1 cellular context compared by ENCODE assay signal in the genomic region with DNA sequence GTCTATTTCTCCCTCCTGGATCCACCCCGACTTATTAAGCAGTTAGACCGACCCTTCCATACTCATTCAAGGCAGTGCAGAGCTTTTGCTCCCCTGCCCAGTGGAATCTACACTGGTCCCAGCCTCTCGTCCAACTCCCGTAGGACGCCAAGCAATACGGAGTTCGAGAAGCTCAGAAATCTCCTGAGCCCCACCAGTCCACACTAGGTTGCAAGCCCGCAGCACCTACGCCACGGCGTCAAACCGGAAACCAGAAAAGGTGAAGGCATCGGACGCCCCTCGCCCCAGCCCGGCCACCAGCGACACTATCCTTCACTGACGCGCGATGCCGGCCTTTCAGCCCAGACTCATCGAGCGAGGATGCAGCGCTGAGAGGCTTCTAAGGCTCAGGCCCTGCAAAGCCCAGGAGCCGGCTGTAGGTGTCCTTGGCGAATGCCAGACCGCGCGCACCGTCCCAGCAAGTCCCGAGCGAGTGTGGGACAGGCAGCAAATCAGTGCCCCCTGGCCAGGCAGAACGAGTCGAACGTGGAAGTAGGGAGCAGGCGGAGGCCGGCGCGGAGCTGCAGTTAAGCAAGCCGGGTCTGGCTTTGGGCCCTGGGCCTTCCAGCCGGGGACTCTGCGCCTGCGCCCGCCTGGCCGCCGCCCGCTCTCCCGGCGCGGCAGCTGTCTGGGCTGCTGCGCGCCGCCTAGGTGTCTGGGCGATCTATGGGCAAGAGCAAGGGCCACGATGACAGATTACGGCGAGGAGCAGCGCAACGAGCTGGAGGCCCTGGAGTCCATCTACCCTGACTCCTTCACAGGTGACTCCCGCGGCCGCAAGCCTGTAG.
TF ChIP-seq lines count a peak whose summit lies in the region.

A gene with protein sequence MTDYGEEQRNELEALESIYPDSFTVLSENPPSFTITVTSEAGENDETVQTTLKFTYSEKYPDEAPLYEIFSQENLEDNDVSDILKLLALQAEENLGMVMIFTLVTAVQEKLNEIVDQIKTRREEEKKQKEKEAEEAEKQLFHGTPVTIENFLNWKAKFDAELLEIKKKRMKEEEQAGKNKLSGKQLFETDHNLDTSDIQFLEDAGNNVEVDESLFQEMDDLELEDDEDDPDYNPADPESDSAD (plus strand): TSS at position 649 of the 827 bp plus-strand sequence. CDS start 79 bp downstream, at position 728.

TF ChIP-seq in GM12878, 131 proteins besides CTCF, POLR2A, EP300 and RAD21 (continued from another document and continues in another):
- TF ChIP-seq, protein P1, sequence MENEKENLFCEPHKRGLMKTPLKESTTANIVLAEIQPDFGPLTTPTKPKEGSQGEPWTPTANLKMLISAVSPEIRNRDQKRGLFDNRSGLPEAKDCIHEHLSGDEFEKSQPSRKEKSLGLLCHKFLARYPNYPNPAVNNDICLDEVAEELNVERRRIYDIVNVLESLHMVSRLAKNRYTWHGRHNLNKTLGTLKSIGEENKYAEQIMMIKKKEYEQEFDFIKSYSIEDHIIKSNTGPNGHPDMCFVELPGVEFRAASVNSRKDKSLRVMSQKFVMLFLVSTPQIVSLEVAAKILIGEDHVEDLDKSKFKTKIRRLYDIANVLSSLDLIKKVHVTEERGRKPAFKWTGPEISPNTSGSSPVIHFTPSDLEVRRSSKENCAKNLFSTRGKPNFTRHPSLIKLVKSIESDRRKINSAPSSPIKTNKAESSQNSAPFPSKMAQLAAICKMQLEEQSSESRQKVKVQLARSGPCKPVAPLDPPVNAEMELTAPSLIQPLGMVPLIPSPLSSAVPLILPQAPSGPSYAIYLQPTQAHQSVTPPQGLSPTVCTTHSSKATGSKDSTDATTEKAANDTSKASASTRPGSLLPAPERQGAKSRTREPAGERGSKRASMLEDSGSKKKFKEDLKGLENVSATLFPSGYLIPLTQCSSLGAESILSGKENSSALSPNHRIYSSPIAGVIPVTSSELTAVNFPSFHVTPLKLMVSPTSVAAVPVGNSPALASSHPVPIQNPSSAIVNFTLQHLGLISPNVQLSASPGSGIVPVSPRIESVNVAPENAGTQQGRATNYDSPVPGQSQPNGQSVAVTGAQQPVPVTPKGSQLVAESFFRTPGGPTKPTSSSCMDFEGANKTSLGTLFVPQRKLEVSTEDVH (IDR thresholded peaks at IDR 0.05; ENCODE audit: low read depth, partially characterized antibody) = peak; percentile 38
- no peak for TF ChIP-seq YBX1 (IDR thresholded peaks at IDR 0.05)
- TF ChIP-seq, protein P2, sequence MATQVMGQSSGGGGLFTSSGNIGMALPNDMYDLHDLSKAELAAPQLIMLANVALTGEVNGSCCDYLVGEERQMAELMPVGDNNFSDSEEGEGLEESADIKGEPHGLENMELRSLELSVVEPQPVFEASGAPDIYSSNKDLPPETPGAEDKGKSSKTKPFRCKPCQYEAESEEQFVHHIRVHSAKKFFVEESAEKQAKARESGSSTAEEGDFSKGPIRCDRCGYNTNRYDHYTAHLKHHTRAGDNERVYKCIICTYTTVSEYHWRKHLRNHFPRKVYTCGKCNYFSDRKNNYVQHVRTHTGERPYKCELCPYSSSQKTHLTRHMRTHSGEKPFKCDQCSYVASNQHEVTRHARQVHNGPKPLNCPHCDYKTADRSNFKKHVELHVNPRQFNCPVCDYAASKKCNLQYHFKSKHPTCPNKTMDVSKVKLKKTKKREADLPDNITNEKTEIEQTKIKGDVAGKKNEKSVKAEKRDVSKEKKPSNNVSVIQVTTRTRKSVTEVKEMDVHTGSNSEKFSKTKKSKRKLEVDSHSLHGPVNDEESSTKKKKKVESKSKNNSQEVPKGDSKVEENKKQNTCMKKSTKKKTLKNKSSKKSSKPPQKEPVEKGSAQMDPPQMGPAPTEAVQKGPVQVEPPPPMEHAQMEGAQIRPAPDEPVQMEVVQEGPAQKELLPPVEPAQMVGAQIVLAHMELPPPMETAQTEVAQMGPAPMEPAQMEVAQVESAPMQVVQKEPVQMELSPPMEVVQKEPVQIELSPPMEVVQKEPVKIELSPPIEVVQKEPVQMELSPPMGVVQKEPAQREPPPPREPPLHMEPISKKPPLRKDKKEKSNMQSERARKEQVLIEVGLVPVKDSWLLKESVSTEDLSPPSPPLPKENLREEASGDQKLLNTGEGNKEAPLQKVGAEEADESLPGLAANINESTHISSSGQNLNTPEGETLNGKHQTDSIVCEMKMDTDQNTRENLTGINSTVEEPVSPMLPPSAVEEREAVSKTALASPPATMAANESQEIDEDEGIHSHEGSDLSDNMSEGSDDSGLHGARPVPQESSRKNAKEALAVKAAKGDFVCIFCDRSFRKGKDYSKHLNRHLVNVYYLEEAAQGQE (IDR thresholded peaks at IDR 0.05; ENCODE audit: low read depth, low read length) = 0 out of 2 replicates have a peak, but pooled peaks have one; percentile 44
- TF ChIP-seq ZNF24 (IDR thresholded peaks at IDR 0.05) = no peak
- TF ChIP-seq ZNF274 (IDR thresholded peaks at IDR 0.05; ENCODE audit: insufficient read depth, insufficient read length) = no peak
- TF ChIP-seq, protein P3, sequence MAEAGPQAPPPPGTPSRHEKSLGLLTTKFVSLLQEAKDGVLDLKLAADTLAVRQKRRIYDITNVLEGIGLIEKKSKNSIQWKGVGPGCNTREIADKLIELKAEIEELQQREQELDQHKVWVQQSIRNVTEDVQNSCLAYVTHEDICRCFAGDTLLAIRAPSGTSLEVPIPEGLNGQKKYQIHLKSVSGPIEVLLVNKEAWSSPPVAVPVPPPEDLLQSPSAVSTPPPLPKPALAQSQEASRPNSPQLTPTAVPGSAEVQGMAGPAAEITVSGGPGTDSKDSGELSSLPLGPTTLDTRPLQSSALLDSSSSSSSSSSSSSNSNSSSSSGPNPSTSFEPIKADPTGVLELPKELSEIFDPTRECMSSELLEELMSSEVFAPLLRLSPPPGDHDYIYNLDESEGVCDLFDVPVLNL (IDR thresholded peaks at IDR 0.05; ENCODE audit: low read depth, low read length) = no peak
- TF ChIP-seq SUPT20H (IDR thresholded peaks at IDR 0.05; ENCODE audit: borderline replicate concordance, control insufficient read depth, low read depth, low read length) = no peak
- no peak for TF ChIP-seq NFXL1 (IDR thresholded peaks at IDR 0.05; ENCODE audit: borderline replicate concordance)
- no peak for TF ChIP-seq RCOR1 (conservative IDR thresholded peaks at IDR 0.05; ENCODE audit: low read depth, low read length)
- no peak for TF ChIP-seq FOS (IDR thresholded peaks at IDR 0.05; ENCODE audit: borderline replicate concordance, extremely low read depth, insufficient read length)
- TF ChIP-seq RFX5 (IDR thresholded peaks at IDR 0.05; ENCODE audit: low read depth, low read length) = no peak
- no peak for TF ChIP-seq KDM1A (IDR thresholded peaks at IDR 0.05; ENCODE audit: borderline replicate concordance)
- TF ChIP-seq, protein P4, sequence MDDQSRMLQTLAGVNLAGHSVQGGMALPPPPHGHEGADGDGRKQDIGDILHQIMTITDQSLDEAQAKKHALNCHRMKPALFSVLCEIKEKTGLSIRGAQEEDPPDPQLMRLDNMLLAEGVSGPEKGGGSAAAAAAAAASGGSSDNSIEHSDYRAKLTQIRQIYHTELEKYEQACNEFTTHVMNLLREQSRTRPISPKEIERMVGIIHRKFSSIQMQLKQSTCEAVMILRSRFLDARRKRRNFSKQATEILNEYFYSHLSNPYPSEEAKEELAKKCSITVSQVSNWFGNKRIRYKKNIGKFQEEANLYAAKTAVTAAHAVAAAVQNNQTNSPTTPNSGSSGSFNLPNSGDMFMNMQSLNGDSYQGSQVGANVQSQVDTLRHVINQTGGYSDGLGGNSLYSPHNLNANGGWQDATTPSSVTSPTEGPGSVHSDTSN (IDR thresholded peaks at IDR 0.05; ENCODE audit: insufficient replicate concordance, low read depth, low read length) = no peak
- TF ChIP-seq ZNF207 (IDR thresholded peaks at IDR 0.05; ENCODE audit: borderline replicate concordance) = peak; percentile 100
- peak; percentile 84; the same call in 1 of the 2 replicates for TF ChIP-seq SMAD5 (IDR thresholded peaks at IDR 0.05; ENCODE audit: low read depth)
- no peak for TF ChIP-seq SUZ12 (IDR thresholded peaks at IDR 0.05; ENCODE audit: unreplicated experiment)
- TF ChIP-seq ZNF622 (IDR thresholded peaks at IDR 0.05) = no peak
- TF ChIP-seq, protein P5, sequence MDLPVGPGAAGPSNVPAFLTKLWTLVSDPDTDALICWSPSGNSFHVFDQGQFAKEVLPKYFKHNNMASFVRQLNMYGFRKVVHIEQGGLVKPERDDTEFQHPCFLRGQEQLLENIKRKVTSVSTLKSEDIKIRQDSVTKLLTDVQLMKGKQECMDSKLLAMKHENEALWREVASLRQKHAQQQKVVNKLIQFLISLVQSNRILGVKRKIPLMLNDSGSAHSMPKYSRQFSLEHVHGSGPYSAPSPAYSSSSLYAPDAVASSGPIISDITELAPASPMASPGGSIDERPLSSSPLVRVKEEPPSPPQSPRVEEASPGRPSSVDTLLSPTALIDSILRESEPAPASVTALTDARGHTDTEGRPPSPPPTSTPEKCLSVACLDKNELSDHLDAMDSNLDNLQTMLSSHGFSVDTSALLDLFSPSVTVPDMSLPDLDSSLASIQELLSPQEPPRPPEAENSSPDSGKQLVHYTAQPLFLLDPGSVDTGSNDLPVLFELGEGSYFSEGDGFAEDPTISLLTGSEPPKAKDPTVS (IDR thresholded peaks at IDR 0.05; ENCODE audit: low read depth, low read length) = peak; percentile 18; the same call in 1 of the 2 replicates
- TF ChIP-seq TBL1XR1 (IDR thresholded peaks at IDR 0.05; ENCODE audit: low read depth, low read length) = peak; percentile 71; the same call in 1 of the 2 replicates
- TF ChIP-seq, protein P6, sequence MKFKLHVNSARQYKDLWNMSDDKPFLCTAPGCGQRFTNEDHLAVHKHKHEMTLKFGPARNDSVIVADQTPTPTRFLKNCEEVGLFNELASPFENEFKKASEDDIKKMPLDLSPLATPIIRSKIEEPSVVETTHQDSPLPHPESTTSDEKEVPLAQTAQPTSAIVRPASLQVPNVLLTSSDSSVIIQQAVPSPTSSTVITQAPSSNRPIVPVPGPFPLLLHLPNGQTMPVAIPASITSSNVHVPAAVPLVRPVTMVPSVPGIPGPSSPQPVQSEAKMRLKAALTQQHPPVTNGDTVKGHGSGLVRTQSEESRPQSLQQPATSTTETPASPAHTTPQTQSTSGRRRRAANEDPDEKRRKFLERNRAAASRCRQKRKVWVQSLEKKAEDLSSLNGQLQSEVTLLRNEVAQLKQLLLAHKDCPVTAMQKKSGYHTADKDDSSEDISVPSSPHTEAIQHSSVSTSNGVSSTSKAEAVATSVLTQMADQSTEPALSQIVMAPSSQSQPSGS (IDR thresholded peaks at IDR 0.05; ENCODE audit: low read length) = no peak
- TF ChIP-seq ZSCAN29 (IDR thresholded peaks at IDR 0.05) = 0 out of 2 replicates have a peak, but pooled peaks have one; percentile 41
- no peak for TF ChIP-seq ETV6 (conservative IDR thresholded peaks at IDR 0.05 in 1 of 2, IDR thresholded peaks at IDR 0.05 in 1 of 2; ENCODE audit: borderline replicate concordance in 1 of 2, low read depth in 1 of 2)
- TF ChIP-seq, protein P7, sequence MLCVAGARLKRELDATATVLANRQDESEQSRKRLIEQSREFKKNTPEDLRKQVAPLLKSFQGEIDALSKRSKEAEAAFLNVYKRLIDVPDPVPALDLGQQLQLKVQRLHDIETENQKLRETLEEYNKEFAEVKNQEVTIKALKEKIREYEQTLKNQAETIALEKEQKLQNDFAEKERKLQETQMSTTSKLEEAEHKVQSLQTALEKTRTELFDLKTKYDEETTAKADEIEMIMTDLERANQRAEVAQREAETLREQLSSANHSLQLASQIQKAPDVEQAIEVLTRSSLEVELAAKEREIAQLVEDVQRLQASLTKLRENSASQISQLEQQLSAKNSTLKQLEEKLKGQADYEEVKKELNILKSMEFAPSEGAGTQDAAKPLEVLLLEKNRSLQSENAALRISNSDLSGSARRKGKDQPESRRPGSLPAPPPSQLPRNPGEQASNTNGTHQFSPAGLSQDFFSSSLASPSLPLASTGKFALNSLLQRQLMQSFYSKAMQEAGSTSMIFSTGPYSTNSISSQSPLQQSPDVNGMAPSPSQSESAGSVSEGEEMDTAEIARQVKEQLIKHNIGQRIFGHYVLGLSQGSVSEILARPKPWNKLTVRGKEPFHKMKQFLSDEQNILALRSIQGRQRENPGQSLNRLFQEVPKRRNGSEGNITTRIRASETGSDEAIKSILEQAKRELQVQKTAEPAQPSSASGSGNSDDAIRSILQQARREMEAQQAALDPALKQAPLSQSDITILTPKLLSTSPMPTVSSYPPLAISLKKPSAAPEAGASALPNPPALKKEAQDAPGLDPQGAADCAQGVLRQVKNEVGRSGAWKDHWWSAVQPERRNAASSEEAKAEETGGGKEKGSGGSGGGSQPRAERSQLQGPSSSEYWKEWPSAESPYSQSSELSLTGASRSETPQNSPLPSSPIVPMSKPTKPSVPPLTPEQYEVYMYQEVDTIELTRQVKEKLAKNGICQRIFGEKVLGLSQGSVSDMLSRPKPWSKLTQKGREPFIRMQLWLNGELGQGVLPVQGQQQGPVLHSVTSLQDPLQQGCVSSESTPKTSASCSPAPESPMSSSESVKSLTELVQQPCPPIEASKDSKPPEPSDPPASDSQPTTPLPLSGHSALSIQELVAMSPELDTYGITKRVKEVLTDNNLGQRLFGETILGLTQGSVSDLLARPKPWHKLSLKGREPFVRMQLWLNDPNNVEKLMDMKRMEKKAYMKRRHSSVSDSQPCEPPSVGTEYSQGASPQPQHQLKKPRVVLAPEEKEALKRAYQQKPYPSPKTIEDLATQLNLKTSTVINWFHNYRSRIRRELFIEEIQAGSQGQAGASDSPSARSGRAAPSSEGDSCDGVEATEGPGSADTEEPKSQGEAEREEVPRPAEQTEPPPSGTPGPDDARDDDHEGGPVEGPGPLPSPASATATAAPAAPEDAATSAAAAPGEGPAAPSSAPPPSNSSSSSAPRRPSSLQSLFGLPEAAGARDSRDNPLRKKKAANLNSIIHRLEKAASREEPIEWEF (IDR thresholded peaks at IDR 0.05; ENCODE audit: insufficient replicate concordance, low read depth, low read length) = peak; percentile 95
- TF ChIP-seq TCF3 (IDR thresholded peaks at IDR 0.05; ENCODE audit: borderline replicate concordance, insufficient read depth, low read depth, low read length) = peak; percentile 65; the same call in 1 of the 2 replicates
- peak; percentile 95 for TF ChIP-seq RB1 (IDR thresholded peaks at IDR 0.05; ENCODE audit: borderline replicate concordance)
- peak in 1 of 2 experiments; percentile 71; a peak in 2 of 3 replicates for TF ChIP-seq EGR1 (IDR thresholded peaks at IDR 0.05; ENCODE audit: borderline replicate concordance in 1 of 2, low read depth in 2 of 2, low read length in 2 of 2)
- TF ChIP-seq, protein P8, sequence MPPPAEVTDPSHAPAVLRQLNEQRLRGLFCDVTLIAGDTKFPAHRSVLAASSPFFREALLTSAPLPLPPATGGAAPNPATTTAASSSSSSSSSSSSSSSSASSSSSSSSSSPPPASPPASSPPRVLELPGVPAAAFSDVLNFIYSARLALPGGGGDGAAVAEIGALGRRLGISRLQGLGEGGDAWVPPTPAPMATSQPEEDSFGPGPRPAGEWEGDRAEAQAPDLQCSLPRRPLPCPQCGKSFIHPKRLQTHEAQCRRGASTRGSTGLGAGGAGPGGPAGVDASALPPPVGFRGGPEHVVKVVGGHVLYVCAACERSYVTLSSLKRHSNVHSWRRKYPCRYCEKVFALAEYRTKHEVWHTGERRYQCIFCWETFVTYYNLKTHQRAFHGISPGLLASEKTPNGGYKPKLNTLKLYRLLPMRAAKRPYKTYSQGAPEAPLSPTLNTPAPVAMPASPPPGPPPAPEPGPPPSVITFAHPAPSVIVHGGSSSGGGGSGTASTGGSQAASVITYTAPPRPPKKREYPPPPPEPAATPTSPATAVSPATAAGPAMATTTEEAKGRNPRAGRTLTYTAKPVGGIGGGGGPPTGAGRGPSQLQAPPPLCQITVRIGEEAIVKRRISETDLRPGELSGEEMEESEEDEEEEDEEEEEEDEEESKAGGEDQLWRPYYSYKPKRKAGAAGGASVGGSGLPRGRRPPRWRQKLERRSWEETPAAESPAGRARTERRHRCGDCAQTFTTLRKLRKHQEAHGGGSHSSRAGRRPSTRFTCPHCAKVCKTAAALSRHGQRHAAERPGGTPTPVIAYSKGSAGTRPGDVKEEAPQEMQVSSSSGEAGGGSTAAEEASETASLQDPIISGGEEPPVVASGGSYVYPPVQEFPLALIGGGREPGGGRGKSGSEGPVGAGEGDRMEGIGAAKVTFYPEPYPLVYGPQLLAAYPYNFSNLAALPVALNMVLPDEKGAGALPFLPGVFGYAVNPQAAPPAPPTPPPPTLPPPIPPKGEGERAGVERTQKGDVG (CRISPR knock-in tag; IDR thresholded peaks at IDR 0.05) = no peak
